In the genomic region with DNA sequence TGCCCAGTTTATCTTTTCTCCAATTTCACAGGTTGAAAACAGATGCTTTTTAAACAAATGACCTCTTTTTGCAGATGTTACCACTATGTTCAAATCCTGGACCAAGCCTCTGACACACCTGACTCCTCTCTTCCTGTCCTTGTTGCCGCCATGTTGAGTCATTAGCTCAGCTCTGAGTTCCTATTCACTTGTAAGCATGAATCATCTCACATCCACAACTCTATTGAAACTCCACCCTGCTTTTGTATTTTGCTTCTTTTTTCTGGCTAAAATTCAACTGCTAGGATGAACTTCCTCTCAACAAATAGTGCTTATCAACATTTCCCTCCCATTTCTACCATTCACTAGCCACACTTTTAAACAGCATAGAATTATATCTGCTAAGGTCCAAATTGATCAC, we compare ENCODE assay signal across 8 cellular contexts. TPM values are rescaled to one million over a fixed set of nuclear protein-coding genes. Genes with fewer than 3 reads are reported as not detected.
A peak's percentile ranks its signal among the peaks of the same experiment; 100 is the strongest.
DNase-seq lines count a peak whose midpoint lies in the region; ATAC-seq and TF ChIP-seq lines count a peak whose summit lies in the region.

No MANE protein-coding gene starts in this region.

- no peaks in the 10 kb centered on the region for H3K27me3 ChIP-seq in ovary

- H3K27ac Mint-ChIP-seq in activated CD4-positive, alpha-beta T cell treated with anti-CD3 and anti-CD28 coated beads for 36 hours, result peak overlapping the region; percentile 95

- 43 to 58% (median 53%) methylated on average over 1 of the region's 1 CpG for WGBS in ovary, 3 donors

- H3K27me3 Mint-ChIP-seq in activated CD4-positive, alpha-beta T cell treated with anti-CD3 and anti-CD28 coated beads for 36 hours, result no peaks in the 10 kb centered on the region

- H3K36me3 Mint-ChIP-seq in activated CD4-positive, alpha-beta T cell treated with anti-CD3 and anti-CD28 coated beads for 36 hours (ENCODE audit: low read depth), result peaks cover 59% of the 10 kb centered on the region

- intact Hi-C loops in activated CD4-positive, alpha-beta T cell treated with anti-CD3 and anti-CD28 coated beads for 36 hours (cut with DNase I, micrococcal nuclease), result loop anchor here (1.0 to 2.0 kb wide), 4 partner anchors 15 to 622 kb away; a partner anchor contains a TSS
- intact Hi-C loops in ovary (cut with DNase I), result loop anchor here in 1 of 4 donors (5.0 kb wide), 1 partner anchor 129 kb away; no protein-coding TSS in a partner anchor

- peak; percentile 22 for DNase-seq in activated CD4-positive, CD25-positive, alpha-beta regulatory T cell treated with anti-CD3 and anti-CD28 coated beads, Interleukin-2, amount 50 U/mL, for 16 hours (ENCODE audit: low read depth, low spot score)
- no peak for DNase-seq in activated CD4-positive, CD25-positive, alpha-beta regulatory T cell treated with anti-CD3 and anti-CD28 coated beads, Interleukin-2, amount 50 U/mL, for 72 hours
- peak; percentile 73 for DNase-seq in activated CD4-positive, alpha-beta T cell treated with anti-CD3 and anti-CD28 coated beads for 36 hours
- peak; percentile 78 for DNase-seq in pulmonary artery endothelial cell (ENCODE audit: low read depth, low spot score)
- DNase-seq in cerebellum (ENCODE audit: low spot score), result no peak
- no peak for DNase-seq in ovary

- H3K4me1 ChIP-seq in ovary (ENCODE audit: insufficient read depth), result peaks cover 14% of the 10 kb centered on the region

- no peaks in the 10 kb centered on the region for H3K36me3 ChIP-seq in ovary

- peak; percentile 74 for ATAC-seq in activated CD4-positive, alpha-beta T cell treated with anti-CD3 and anti-CD28 coated beads for 36 hours
- ATAC-seq in esophagus mucosa, result peak; percentile 49
- no peak for ATAC-seq in HG03135 (IDR thresholded peaks at IDR 0.05; ENCODE audit: unreplicated experiment)

- no peak for TF ChIP-seq POLR2A in ovary (IDR thresholded peaks at IDR 0.05)

- H3K4me3 ChIP-seq in ovary, result no peak overlapping the region

- no peak for TF ChIP-seq CTCF in ovary (IDR thresholded peaks at IDR 0.05)

- no peak for TF ChIP-seq EP300 in ovary (IDR thresholded peaks at IDR 0.05)

- CTCF ChIA-PET in activated CD4-positive, alpha-beta T cell treated with anti-CD3 and anti-CD28 coated beads for 36 hours (lab: Charles Lee), result interaction anchor here (0.6 to 2.9 kb wide), 3 partner anchors 15 to 709 kb away, joined by 3 to 25 read pairs (median 3); a partner anchor contains a TSS

- H3K9me3 ChIP-seq in ovary, result no peaks in the 10 kb centered on the region

- peaks cover 56% of the 10 kb centered on the region for H3K4me1 Mint-ChIP-seq in activated CD4-positive, alpha-beta T cell treated with anti-CD3 and anti-CD28 coated beads for 36 hours

- no peaks in the 10 kb centered on the region for H3K9me3 Mint-ChIP-seq in activated CD4-positive, alpha-beta T cell treated with anti-CD3 and anti-CD28 coated beads for 36 hours (ENCODE audit: low read depth)

- POLR2A ChIA-PET in activated CD4-positive, alpha-beta T cell treated with anti-CD3 and anti-CD28 coated beads for 36 hours (lab: Charles Lee), result interaction anchor here (0.7 to 2.0 kb wide), 3 partner anchors 13 to 39 kb away, joined by 3 to 8 read pairs (median 3); a partner anchor contains a TSS

- peak overlapping the region; percentile 95 for H3K4me3 Mint-ChIP-seq in activated CD4-positive, alpha-beta T cell treated with anti-CD3 and anti-CD28 coated beads for 36 hours

- H3K27ac ChIP-seq in ovary, result no peak overlapping the region

RNA-seq across cellular contexts. Expression of a gene that starts 4.1 kb away (rescaled TPM):
- total RNA-seq in activated CD4-positive, alpha-beta T cell treated with anti-CD3 and anti-CD28 coated beads for 36 hours, result 10 to 100 TPM; 68.0 to 77.7 TPM
- total RNA-seq in esophagus mucosa (25.6 TPM), pulmonary artery endothelial cell (85.1 and 95.2 TPM in 2 replicates), cerebellum (36.9 TPM), ovary (100 to 1,000 TPM in 1 of 7 donors, 10 to 100 TPM in 6; 43.1 to 138 (median 48.7) TPM)
- 10 to 100 TPM; 33.6 to 55.2 TPM for polyA plus RNA-seq in ovary

RNA-seq across cellular contexts. Expression of a gene that starts 9.1 kb away (rescaled TPM):
- 10 to 100 TPM; 88.6 to 92.8 TPM for total RNA-seq in activated CD4-positive, alpha-beta T cell treated with anti-CD3 and anti-CD28 coated beads for 36 hours
- total RNA-seq in esophagus mucosa (20.0 TPM), pulmonary artery endothelial cell (26.4 and 33.3 TPM in 2 replicates), cerebellum (37.6 TPM), ovary (10 to 100 TPM; 40.5 to 71.3 (median 62.3) TPM)
- 10 to 100 TPM; 16.9 to 29.8 TPM for polyA plus RNA-seq in ovary

RNA-seq across cellular contexts. Expression of a gene that starts 14.8 kb away (rescaled TPM):
- 100 to 1,000 TPM; 146 to 155 TPM for total RNA-seq in activated CD4-positive, alpha-beta T cell treated with anti-CD3 and anti-CD28 coated beads for 36 hours
- 90.9 TPM for total RNA-seq in esophagus mucosa
- 98.5 and 102 TPM in 2 replicates for total RNA-seq in pulmonary artery endothelial cell
- 23.0 TPM for total RNA-seq in cerebellum
- total RNA-seq in ovary, result 10 to 100 TPM; 30.0 to 68.3 (median 57.7) TPM
- polyA plus RNA-seq in ovary, result 10 to 100 TPM; 30.6 to 96.3 TPM

RNA-seq across cellular contexts. Expression of a gene that starts 40.2 kb away (rescaled TPM):
- 10 to 100 TPM in 1 of 2 experiments, 1 to 10 TPM in 1; 9.8 to 11.6 TPM for total RNA-seq in activated CD4-positive, alpha-beta T cell treated with anti-CD3 and anti-CD28 coated beads for 36 hours
- 18.4 TPM for total RNA-seq in esophagus mucosa
- total RNA-seq in pulmonary artery endothelial cell, result 25.2 and 28.0 TPM in 2 replicates
- 17.4 TPM for total RNA-seq in cerebellum
- 10 to 100 TPM; 15.5 to 45.2 (median 35.0) TPM for total RNA-seq in ovary
- 10 to 100 TPM; 54.0 to 84.0 TPM for polyA plus RNA-seq in ovary

RNA-seq across cellular contexts. Expression of a gene that starts 40.4 kb away (rescaled TPM):
- under 1 TPM; 0.30 to 0.63 TPM for total RNA-seq in activated CD4-positive, alpha-beta T cell treated with anti-CD3 and anti-CD28 coated beads for 36 hours
- 0.72 TPM for total RNA-seq in esophagus mucosa
- total RNA-seq in pulmonary artery endothelial cell, result 0.46 and 0.71 TPM in 2 replicates
- 14.7 TPM for total RNA-seq in cerebellum
- total RNA-seq in ovary, result 1 to 10 TPM in 6 of 7 donors, under 1 TPM in 1; 1.00 to 7.4 (median 2.5) TPM
- under 1 TPM; 0.72 to 0.76 TPM for polyA plus RNA-seq in ovary

Comparison
In these comparisons a context has a peak if more than half of its experiments do, and no peak if none do; other contexts are left out.
1. DNase-seq: peak in activated CD4-positive, CD25-positive, alpha-beta regulatory T cell treated with anti-CD3 and anti-CD28 coated beads, Interleukin-2, amount 50 U/mL, for 16 hours (single experiment), activated CD4-positive, alpha-beta T cell treated with anti-CD3 and anti-CD28 coated beads for 36 hours (single experiment) and pulmonary artery endothelial cell (single experiment); none in activated CD4-positive, CD25-positive, alpha-beta regulatory T cell treated with anti-CD3 and anti-CD28 coated beads, Interleukin-2, amount 50 U/mL, for 72 hours (single experiment), cerebellum (single experiment) and ovary (0 of 5).